In genomic region chr3:38346584-38347410, GRCh38 we compare ENCODE assay signal across 8 cellular contexts. TPM values are rescaled to one million over a fixed set of nuclear protein-coding genes. Genes with fewer than 3 reads are reported as not detected.
DNase-seq lines count a peak whose midpoint lies in the region; ATAC-seq and TF ChIP-seq lines count a peak whose summit lies in the region.

Gene XYLB, plus strand, starts transcription at chr3:38346785. Its CDS starts 84 bp downstream, at chr3:38346869.

- H3K23ac ChIP-seq in mesenchymal stem cell (ENCODE audit: low read length in 2 of 2): no peak within 1 kb of the TSS

- H3K4me3 ChIP-seq in BJ (ENCODE audit: low read depth, low read length): peak within 1 kb of the TSS; percentile 74
- H3K4me3 ChIP-seq in mesenchymal stem cell (ENCODE audit: insufficient read depth in 1 of 2, low read depth in 1 of 2, low read length in 2 of 2): peak within 1 kb of the TSS; percentile 86 to 91

- peak within 1 kb of the TSS; percentile 86 for H4K91ac ChIP-seq in mesenchymal stem cell (ENCODE audit: low read length)

- DNase-seq in BJ (ENCODE audit: low read depth) (no peak), NCI-H526 treated with DMSO at 0.1 percent for 48 hours (lab: John Stamatoyannopoulos, UW) (peak; percentile 35), mesenchymal stem cell (peak; percentile 84)
- peak; percentile 84 for DNase-seq in activated CD4-positive, alpha-beta memory T cell treated with anti-CD3 and anti-CD28 coated beads, Interleukin-2, amount 10 ng/mL, durations not matched to agents 7 days and 5 days
- DNase-seq in effector CD4-positive, alpha-beta T cell: peak; percentile 50
- peak; percentile 64 for DNase-seq in stimulated activated CD8-positive, alpha-beta memory T cell treated with anti-CD3 and anti-CD28 coated beads, Interleukin-12 subunit alpha, Interleukin-12 subunit beta, amount 100 ng/mL, for 24 hours (ENCODE audit: extremely low read depth)

- H3K4ac ChIP-seq in mesenchymal stem cell (ENCODE audit: low read depth in 1 of 2, low read length in 2 of 2): peak within 1 kb of the TSS; percentile 54 to 91

- H2BK12ac ChIP-seq in mesenchymal stem cell (ENCODE audit: low read length in 2 of 2): peak within 1 kb of the TSS in 1 of 2 experiments; percentile 61

- H2BK120ac ChIP-seq in mesenchymal stem cell (ENCODE audit: low read depth, low read length): no peak within 1 kb of the TSS

- peak within 1 kb of the TSS; percentile 83 for H2BK15ac ChIP-seq in mesenchymal stem cell (ENCODE audit: low read depth, poor library complexity, severe bottlenecking)

- H3K9me3 Mint-ChIP-seq in activated CD4-positive, alpha-beta memory T cell treated with anti-CD3 and anti-CD28 coated beads, Interleukin-2, amount 10 ng/mL, durations not matched to agents 7 days and 5 days: no peaks in the 10 kb centered on the region

- peak within 1 kb of the TSS; percentile 85 for H3K9ac ChIP-seq in mesenchymal stem cell (ENCODE audit: low read length)

- H3K9me3 ChIP-seq in mesenchymal stem cell (ENCODE audit: control insufficient read depth, low read length): peaks cover 3% of the 10 kb centered on the region

- peak within 1 kb of the TSS; percentile 71 for H3K4me3 Mint-ChIP-seq in activated CD4-positive, alpha-beta memory T cell treated with anti-CD3 and anti-CD28 coated beads, Interleukin-2, amount 10 ng/mL, durations not matched to agents 7 days and 5 days

- H3K27ac ChIP-seq in mesenchymal stem cell (ENCODE audit: low read length, poor library complexity, severe bottlenecking): no peak within 1 kb of the TSS

- peaks cover 4% of the 10 kb centered on the region for H3K79me1 ChIP-seq in mesenchymal stem cell (replicated peaks; ENCODE audit: low read length, poor library complexity, severe bottlenecking)

- no peak within 1 kb of the TSS for H2BK5ac ChIP-seq in mesenchymal stem cell (ENCODE audit: low read depth, low read length, poor library complexity, severe bottlenecking)

- H3K4me2 ChIP-seq in mesenchymal stem cell (ENCODE audit: low read length, poor library complexity, severe bottlenecking): peak within 1 kb of the TSS; percentile 84

- H3K27ac Mint-ChIP-seq in activated CD4-positive, alpha-beta memory T cell treated with anti-CD3 and anti-CD28 coated beads, Interleukin-2, amount 10 ng/mL, durations not matched to agents 7 days and 5 days: no peak within 1 kb of the TSS

- H3K18ac ChIP-seq in mesenchymal stem cell (ENCODE audit: low read depth in 1 of 2, low read length in 2 of 2): peak within 1 kb of the TSS; percentile 56 to 91

- H3K27me3 ChIP-seq in BJ (ENCODE audit: control insufficient read depth, insufficient read depth, low read length): no peaks in the 10 kb centered on the region
- no peaks in the 10 kb centered on the region for H3K27me3 ChIP-seq in mesenchymal stem cell (ENCODE audit: control insufficient read depth in 1 of 2, insufficient read depth in 1 of 2, low read length in 2 of 2)

- CTCF ChIA-PET in BJ (lab: Yijun Ruan, JAX): interaction anchor here (0.5 to 6.9 kb wide), 44 partner anchors 9 to 831 kb away, joined by 3 to 112 read pairs (median 4); partner anchors contain the start of gene EXOG
- CTCF ChIA-PET in activated CD4-positive, alpha-beta memory T cell treated with anti-CD3 and anti-CD28 coated beads, Interleukin-2, amount 10 ng/mL, durations not matched to agents 7 days and 5 days (lab: Charles Lee): interaction anchor here (0.6 to 3.7 kb wide), 51 partner anchors 8 to 379 kb away, joined by 3 to 90 read pairs (median 4); partner anchors contain the start of genes ACAA1, DLEC1, EXOG and OXSR1

- TF ChIP-seq CTCF in BJ (IDR thresholded peaks at IDR 0.05; ENCODE audit: insufficient read depth, low read depth, low read length): peak; percentile 77

- peak within 1 kb of the TSS; percentile 1 to 93 for H3K14ac ChIP-seq in mesenchymal stem cell (ENCODE audit: low read length in 2 of 2)

- H2AFZ ChIP-seq in mesenchymal stem cell (ENCODE audit: low read depth, low read length): peak within 1 kb of the TSS; percentile 94

- peaks cover 7% of the 10 kb centered on the region for H3K27me3 Mint-ChIP-seq in activated CD4-positive, alpha-beta memory T cell treated with anti-CD3 and anti-CD28 coated beads, Interleukin-2, amount 10 ng/mL, durations not matched to agents 7 days and 5 days

- POLR2A ChIA-PET in BJ (lab: Charles Lee): no interaction called here
- POLR2A ChIA-PET in activated CD4-positive, alpha-beta memory T cell treated with anti-CD3 and anti-CD28 coated beads, Interleukin-2, amount 10 ng/mL, durations not matched to agents 7 days and 5 days (lab: Charles Lee): interaction anchor here (0.9 to 2.7 kb wide), 7 partner anchors 27 to 210 kb away, joined by 3 to 11 read pairs (median 5); partner anchors contain the start of genes ACAA1, EXOG and OXSR1

- WGBS in mesenchymal stem cell: 3% methylated on average over 84 of the region's 86 CpGs

- H3K36me3 Mint-ChIP-seq in activated CD4-positive, alpha-beta memory T cell treated with anti-CD3 and anti-CD28 coated beads, Interleukin-2, amount 10 ng/mL, durations not matched to agents 7 days and 5 days (ENCODE audit: low read depth): peaks cover 5% of the 10 kb centered on the region

- peaks cover 3% of the 10 kb centered on the region for H3K4me1 ChIP-seq in mesenchymal stem cell (ENCODE audit: control insufficient read depth, insufficient read depth, low read depth, low read length)

- no peak within 1 kb of the TSS for H2AK5ac ChIP-seq in mesenchymal stem cell (ENCODE audit: low read length, severe bottlenecking)

- ATAC-seq in GM18907 (IDR thresholded peaks at IDR 0.05; ENCODE audit: unreplicated experiment) (peak; percentile 98), HG03135 (IDR thresholded peaks at IDR 0.05; ENCODE audit: unreplicated experiment) (peak; percentile 98)

- H4K8ac ChIP-seq in mesenchymal stem cell (ENCODE audit: low read length): peak within 1 kb of the TSS; percentile 99

- H3K36me3 ChIP-seq in BJ (ENCODE audit: control insufficient read depth, insufficient read depth, low read length) (no peaks in the 10 kb centered on the region; the same call in 1 of the 2 replicates), mesenchymal stem cell (ENCODE audit: control insufficient read depth in 1 of 2, insufficient read depth in 2 of 2, low read depth in 1 of 2, low read length in 2 of 2) (peaks cover 0 to 7% of the 10 kb centered on the region in 2 experiments)

- peaks cover 23% of the 10 kb centered on the region for H3K4me1 Mint-ChIP-seq in activated CD4-positive, alpha-beta memory T cell treated with anti-CD3 and anti-CD28 coated beads, Interleukin-2, amount 10 ng/mL, durations not matched to agents 7 days and 5 days

RNA-seq across cellular contexts. Expression of gene XYLB, which starts in this region (rescaled TPM):
- polyA plus RNA-seq in BJ (2011; rRNA removed): 3.0 and 3.2 TPM in 2 replicates
- 5.2 and 5.3 TPM in 2 replicates for polyA minus RNA-seq in BJ (2011; rRNA and poly(A)+ RNA removed)
- total RNA-seq in activated CD4-positive, alpha-beta memory T cell treated with anti-CD3 and anti-CD28 coated beads, Interleukin-2, amount 10 ng/mL, durations not matched to agents 7 days and 5 days: 1 to 10 TPM; 3.1 to 3.2 TPM
- polyA plus RNA-seq in mesenchymal stem cell (2013, experiment 1 of 2): 2.0 TPM
- polyA plus RNA-seq in mesenchymal stem cell (2013, experiment 2 of 2): 2.1 TPM
